ENCODE assay signal across 8 cellular contexts in genomic region chr2:235639387-235639786, GRCh38.
DNase-seq lines count a peak whose midpoint lies in the region; ATAC-seq and TF ChIP-seq lines count a peak whose summit lies in the region.

No MANE protein-coding gene starts in this region.

- CTCF ChIA-PET in activated CD8-positive, alpha-beta T cell treated with anti-CD3 and anti-CD28 coated beads, Interleukin-2, amount 10 ng/mL, durations not matched to agents 7 days and 5 days (lab: Charles Lee) = no interaction called here

- H3K27me3 ChIP-seq in prostate gland (replicated peaks; ENCODE audit: insufficient read depth) = no peaks in the 10 kb centered on the region
- no peaks in the 10 kb centered on the region for H3K27me3 ChIP-seq in effector memory CD4-positive, alpha-beta T cell (replicated peaks; ENCODE audit: control insufficient read depth, insufficient read depth, low read length, poor library complexity, severe bottlenecking)

- ATAC-seq in activated CD8-positive, alpha-beta T cell treated with anti-CD3 and anti-CD28 coated beads, Interleukin-2, amount 10 ng/mL, durations not matched to agents 7 days and 5 days = no peak

- no peak overlapping the region for H3K4me3 Mint-ChIP-seq in activated CD8-positive, alpha-beta T cell treated with anti-CD3 and anti-CD28 coated beads, Interleukin-2, amount 10 ng/mL, durations not matched to agents 7 days and 5 days

- no peaks in the 10 kb centered on the region for H3K36me3 Mint-ChIP-seq in activated CD8-positive, alpha-beta T cell treated with anti-CD3 and anti-CD28 coated beads, Interleukin-2, amount 10 ng/mL, durations not matched to agents 7 days and 5 days (ENCODE audit: low read depth)

- no peak for TF ChIP-seq CTCF in prostate gland (IDR thresholded peaks at IDR 0.05)

- no peak overlapping the region for H3K27ac Mint-ChIP-seq in activated CD8-positive, alpha-beta T cell treated with anti-CD3 and anti-CD28 coated beads, Interleukin-2, amount 10 ng/mL, durations not matched to agents 7 days and 5 days

- H3K9me3 Mint-ChIP-seq in activated CD8-positive, alpha-beta T cell treated with anti-CD3 and anti-CD28 coated beads, Interleukin-2, amount 10 ng/mL, durations not matched to agents 7 days and 5 days (ENCODE audit: insufficient read depth) = no peaks in the 10 kb centered on the region

- TF ChIP-seq POLR2A in prostate gland (IDR thresholded peaks at IDR 0.05) = no peak

- intact Hi-C loops in prostate gland (cut with DNase I) = no loop called here

- H3K4me3 ChIP-seq in prostate gland = no peak overlapping the region
- no peak overlapping the region for H3K4me3 ChIP-seq in effector memory CD4-positive, alpha-beta T cell (ENCODE audit: insufficient read depth, low read depth, low read length, poor library complexity, severe bottlenecking)

- H3K9me3 ChIP-seq in prostate gland = no peaks in the 10 kb centered on the region
- no peaks in the 10 kb centered on the region for H3K9me3 ChIP-seq in effector memory CD4-positive, alpha-beta T cell (ENCODE audit: control insufficient read depth, low read length)

- POLR2A ChIA-PET in activated CD8-positive, alpha-beta T cell treated with anti-CD3 and anti-CD28 coated beads, Interleukin-2, amount 10 ng/mL, durations not matched to agents 7 days and 5 days (lab: Charles Lee) = no interaction called here

- peaks cover 2% of the 10 kb centered on the region for H3K27me3 Mint-ChIP-seq in activated CD8-positive, alpha-beta T cell treated with anti-CD3 and anti-CD28 coated beads, Interleukin-2, amount 10 ng/mL, durations not matched to agents 7 days and 5 days (ENCODE audit: low read depth)

- H3K27ac ChIP-seq in prostate gland = peak overlapping the region; percentile 35 to 42
- H3K27ac ChIP-seq in effector memory CD4-positive, alpha-beta T cell (ENCODE audit: insufficient read depth, low read length, poor library complexity, severe bottlenecking) = no peak overlapping the region

- WGBS in prostate gland = 57% methylated on average over 10 of the region's 10 CpGs

- no peaks in the 10 kb centered on the region for H3K4me1 ChIP-seq in prostate gland (replicated peaks)
- H3K4me1 ChIP-seq in effector memory CD4-positive, alpha-beta T cell (ENCODE audit: control insufficient read depth, insufficient read depth, low read length, poor library complexity, severe bottlenecking) = no peaks in the 10 kb centered on the region

- DNase-seq in DMS 273 treated with DMSO at 0.1 percent for 48 hours (lab: John Stamatoyannopoulos, UW) (peak; percentile 35), T1000 (lab: John Stamatoyannopoulos, UW) (peak; percentile 52), glomerular visceral epithelial cell (ENCODE audit: extremely low spot score) (peak; percentile 84), prostate gland (ENCODE audit: low spot score) (no peak), NCI-H2081 (lab: John Stamatoyannopoulos, UW) (no peak)
- no peak for DNase-seq in effector memory CD4-positive, alpha-beta T cell
- no peak for DNase-seq in activated CD8-positive, alpha-beta T cell treated with anti-CD3 and anti-CD28 coated beads, Interleukin-2, amount 10 ng/mL, durations not matched to agents 7 days and 5 days
- no peak for DNase-seq in effector CD8-positive, alpha-beta T cell (lab: John Stamatoyannopoulos, UW)

- no peaks in the 10 kb centered on the region for H3K4me1 Mint-ChIP-seq in activated CD8-positive, alpha-beta T cell treated with anti-CD3 and anti-CD28 coated beads, Interleukin-2, amount 10 ng/mL, durations not matched to agents 7 days and 5 days (ENCODE audit: low read depth)

- no peaks in the 10 kb centered on the region for H3K36me3 ChIP-seq in prostate gland
- H3K36me3 ChIP-seq in effector memory CD4-positive, alpha-beta T cell (ENCODE audit: control insufficient read depth, insufficient read depth, low read length) = no peaks in the 10 kb centered on the region

Comparison
In these comparisons a context has a peak if more than half of its experiments do, and no peak if none do; other contexts are left out.
1. DNase-seq: peak in DMS 273 treated with DMSO at 0.1 percent for 48 hours (single experiment), T1000 (single experiment) and glomerular visceral epithelial cell (single experiment); none in prostate gland (single experiment), effector memory CD4-positive, alpha-beta T cell (0 of 3), activated CD8-positive, alpha-beta T cell treated with anti-CD3 and anti-CD28 coated beads, Interleukin-2, amount 10 ng/mL, durations not matched to agents 7 days and 5 days (single experiment), effector CD8-positive, alpha-beta T cell (single experiment) and NCI-H2081 (0 of 2).